In genomic region chr22:35801301-35801700, GRCh38 we compare ENCODE assay signal across 8 cellular contexts.
DNase-seq lines count a peak whose midpoint lies in the region; ATAC-seq, FAIRE-seq and TF ChIP-seq lines count a peak whose summit lies in the region.
"Not testable (repeated sequence)": the region's sequence is repeated elsewhere in the genome, so short reads cannot be mapped to it uniquely, and the experiment has no call there.

No MANE protein-coding gene starts in this region.

- peaks cover 42% of the 10 kb centered on the region for H3K79me2 ChIP-seq in HCT116 (ENCODE audit: insufficient read depth, low read length)

- TF ChIP-seq RAD21 in A549 (conservative IDR thresholded peaks at IDR 0.05 in 1 of 2, IDR thresholded peaks at IDR 0.05 in 1 of 2); HCT116 (IDR thresholded peaks at IDR 0.05; ENCODE audit: low read depth): not testable (repeated sequence)

- peak overlapping the region in 1 of 2 experiments; percentile 37; a peak in 1 of 6 replicates for H3K27ac ChIP-seq in A549
- H3K27ac ChIP-seq in HCT116 (ENCODE audit: low read depth, low read length) = not testable (repeated sequence)
- peak overlapping the region; percentile 38 for H3K27ac ChIP-seq in cardiac muscle cell

- H3K27ac Mint-ChIP-seq in MCF 10A (ENCODE audit: low read depth, unreplicated experiment) = not testable (repeated sequence)

- H3K27me3 Mint-ChIP-seq in MCF 10A (ENCODE audit: insufficient read depth, unreplicated experiment) = not testable (repeated sequence)

- H2AFZ ChIP-seq in HCT116 (ENCODE audit: low read depth, low read length, poor library complexity, severe bottlenecking) = not testable (repeated sequence)

- 83% methylated on average over 3 of the region's 3 CpGs for WGBS in A549 (ENCODE audit: missing lambda C conversion rate)

- H3K4me1 ChIP-seq in A549 (peaks cover 17% of the 10 kb centered on the region), HCT116 (ENCODE audit: control insufficient read depth in 1 of 2, insufficient read depth in 2 of 2, low read length in 2 of 2) (peaks cover 0 to 19% of the 10 kb centered on the region in 2 experiments), cardiac muscle cell (ENCODE audit: low read depth) (peaks cover 22% of the 10 kb centered on the region)
- H3K4me1 ChIP-seq in mucosa of descending colon (ENCODE audit: low read depth) = not testable (repeated sequence)

- peak in 1 of 2 experiments; percentile 14 for DNase-seq in A549 (ENCODE audit: low read depth in 1 of 2, low spot score in 1 of 2)
- DNase-seq in HCT116 (ENCODE audit: low read depth, low spot score); cardiac muscle cell (ENCODE audit: low read depth in 1 of 2, low spot score in 1 of 2); mucosa of descending colon: not testable (repeated sequence)
- DNase-seq in HT1080 (ENCODE audit: low read depth) = peak; percentile 20
- DNase-seq in NCI-H69 (lab: John Stamatoyannopoulos, UW) = peak; percentile 27
- DNase-seq in MCF 10A (ENCODE audit: unreplicated experiment) = peak; percentile 58
- DNase-seq in epithelial cell of esophagus (ENCODE audit: low read depth) = peak; percentile 19

- H3K36me3 ChIP-seq in HCT116 (ENCODE audit: control insufficient read depth in 1 of 2, insufficient read depth in 2 of 2, low read length in 2 of 2); mucosa of descending colon (ENCODE audit: low read depth): not testable (repeated sequence)
- peaks cover 17% of the 10 kb centered on the region for H3K36me3 ChIP-seq in cardiac muscle cell

- FAIRE-seq in A549 (lab: Jason Lieb, UNC) = not testable (repeated sequence)

- H3K9me3 Mint-ChIP-seq in MCF 10A (ENCODE audit: unreplicated experiment) = not testable (repeated sequence)

- peak overlapping the region; percentile 18; the same call in 1 of the 3 replicates for H3K4me2 ChIP-seq in A549
- peak overlapping the region; percentile 19; the same call in 1 of the 2 replicates for H3K4me2 ChIP-seq in HCT116 (ENCODE audit: low read length)

- H3K36me3 Mint-ChIP-seq in MCF 10A (ENCODE audit: insufficient read depth, unreplicated experiment) = peaks cover 44% of the 10 kb centered on the region

- TF ChIP-seq POLR2A in A549 (IDR thresholded peaks at IDR 0.05; ENCODE audit: low read length); HCT116 (IDR thresholded peaks at IDR 0.05; ENCODE audit: borderline replicate concordance, extremely low read depth, insufficient read depth, insufficient read length): not testable (repeated sequence)

- not testable (repeated sequence) for H3K9me3 ChIP-seq in A549; HCT116 (ENCODE audit: control insufficient read depth in 1 of 2, insufficient read depth in 1 of 2, low read depth in 1 of 2, low read length in 2 of 2); cardiac muscle cell (ENCODE audit: low read depth); mucosa of descending colon

- TF ChIP-seq EP300 in A549 (IDR thresholded peaks at IDR 0.05) = not testable (repeated sequence)

- peaks cover 15% of the 10 kb centered on the region for H3K4me1 Mint-ChIP-seq in MCF 10A (ENCODE audit: insufficient read depth, unreplicated experiment)

- not testable (repeated sequence) for H3K9ac ChIP-seq in HCT116 (ENCODE audit: low read length)

- not testable (repeated sequence) for H4K20me1 ChIP-seq in HCT116 (ENCODE audit: insufficient read depth)

- BruUV-seq in HCT116 (replicated peaks; lab: Mats Ljungman, UMichigan); MCF 10A (replicated peaks; lab: Mats Ljungman, UMichigan): not testable (repeated sequence)

- not testable (repeated sequence) for H3K4me3 ChIP-seq in A549; HCT116 (replicated peaks in 1 of 2; ENCODE audit: low read depth in 1 of 2, low read length in 2 of 2); epithelial cell of esophagus (ENCODE audit: low read length); cardiac muscle cell; mucosa of descending colon

- H3K9me2 ChIP-seq in HCT116 (ENCODE audit: insufficient read depth) = not testable (repeated sequence)

- not testable (repeated sequence) for TF ChIP-seq CTCF in A549 (IDR thresholded peaks at IDR 0.05); HCT116 (IDR thresholded peaks at IDR 0.05 in 2 of 3, conservative IDR thresholded peaks at IDR 0.05 in 1 of 3; ENCODE audit: borderline replicate concordance in 1 of 3, insufficient read depth in 1 of 3, low read depth in 2 of 3, low read length in 2 of 3); MCF 10A (IDR thresholded peaks at IDR 0.05; ENCODE audit: unreplicated experiment); epithelial cell of esophagus (IDR thresholded peaks at IDR 0.05; ENCODE audit: insufficient read depth, low read depth, low read length, missing control alignments); cardiac muscle cell (IDR thresholded peaks at IDR 0.05; ENCODE audit: low read depth, low read length); mucosa of descending colon (IDR thresholded peaks at IDR 0.05)

- H3K4me3 Mint-ChIP-seq in MCF 10A (ENCODE audit: unreplicated experiment) = not testable (repeated sequence)

- CTCF ChIA-PET in A549 (lab: Yijun Ruan, JAX); HCT116 (lab: Charles Lee); MCF 10A (lab: Yijun Ruan, JAX): not testable (repeated sequence)

- not testable (repeated sequence) for ATAC-seq in A549, HCT116
- ATAC-seq in mucosa of descending colon = peak; percentile 49

- intact Hi-C loops in HCT116 (cut with micrococcal nuclease); MCF 10A (cut with micrococcal nuclease); mucosa of descending colon (cut with DNase I, micrococcal nuclease): not testable (repeated sequence)

- not testable (repeated sequence) for H3K27me3 ChIP-seq in HCT116 (ENCODE audit: insufficient read depth, low read length); cardiac muscle cell

- RAD21 ChIA-PET in HCT116 (lab: Charles Lee; ENCODE audit: low non-redundant PET in 1 of 2, low total read pairs in 2 of 2, uncharacterized antibody in 2 of 2, unreplicated experiment in 2 of 2) = not testable (repeated sequence)

- POLR2A ChIA-PET in A549 (lab: Yijun Ruan, JAX); HCT116 (lab: Charles Lee): not testable (repeated sequence)
- POLR2A ChIA-PET in MCF 10A (lab: Yijun Ruan, JAX) = interaction anchor here (0.9 kb wide), 1 partner anchor 17 kb away, joined by 3 read pairs; no protein-coding TSS in a partner anchor
